ENCODE assay signal across 17 cellular contexts in the genomic region with DNA sequence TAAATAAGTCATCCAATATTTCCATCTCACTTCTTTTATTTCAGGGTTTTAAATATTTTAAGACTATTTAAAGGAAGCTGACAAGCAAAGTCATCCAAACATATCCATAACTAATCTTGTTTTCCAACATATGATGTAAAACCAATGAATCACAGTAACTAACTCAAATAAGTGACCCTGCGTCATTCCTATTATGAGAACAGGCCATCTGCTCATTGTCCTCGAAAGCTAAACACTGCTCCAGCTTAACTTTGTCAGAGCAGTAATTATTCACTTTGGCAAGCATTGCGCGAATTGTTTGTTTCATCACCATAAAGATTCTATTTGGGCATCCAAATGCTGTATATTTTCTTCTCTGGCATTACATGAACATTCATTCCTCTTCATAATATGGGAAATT.
A peak's percentile ranks its signal among the peaks of the same experiment; 100 is the strongest.
DNase-seq lines count a peak whose midpoint lies in the region; ATAC-seq and TF ChIP-seq lines count a peak whose summit lies in the region.
"Had no signal": no experiment of that assay in that cellular context is flagged by ENCODE, and none has a peak within 500 bp of the region (broad histone marks: within the 10 kb centered on the region; RNA-seq: fewer than 3 reads in every experiment).

No MANE protein-coding gene starts in this region.

- H3K9me3 Mint-ChIP-seq in glutamatergic neuron (ENCODE audit: unreplicated experiment): no peaks in the 10 kb centered on the region

- POLR2A ChIA-PET in HEK293T (lab: Yijun Ruan, JAX): no interaction called here

- H3K27ac Mint-ChIP-seq in glutamatergic neuron (ENCODE audit: unreplicated experiment): peak overlapping the region; percentile 59
- H3K27ac Mint-ChIP-seq: naive thymus-derived CD8-positive, alpha-beta T cell had no signal

- no peak overlapping the region for H3K4me3 Mint-ChIP-seq in glutamatergic neuron (ENCODE audit: unreplicated experiment)
- H3K4me3 Mint-ChIP-seq: naive thymus-derived CD8-positive, alpha-beta T cell had no signal

- H3K27me3 Mint-ChIP-seq in glutamatergic neuron (ENCODE audit: unreplicated experiment): peaks cover 6% of the 10 kb centered on the region

- CTCF ChIA-PET in HEK293T (lab: Yijun Ruan, JAX): no interaction called here

- peaks cover 7% of the 10 kb centered on the region for H3K4me1 Mint-ChIP-seq in glutamatergic neuron (ENCODE audit: low read depth, unreplicated experiment)
- H3K4me1 Mint-ChIP-seq: naive thymus-derived CD8-positive, alpha-beta T cell had no signal

- ATAC-seq in GM21723 (IDR thresholded peaks at IDR 0.05; ENCODE audit: unreplicated experiment) (no peak), HG02938 (IDR thresholded peaks at IDR 0.05; ENCODE audit: unreplicated experiment) (no peak)
- ATAC-seq: lower lobe of right lung; naive thymus-derived CD8-positive, alpha-beta T cell; sciatic nerve had no signal

- DNase-seq in A172 (ENCODE audit: low spot score): peak; percentile 6
- peak; percentile 29 for DNase-seq in NCI-H1105 (lab: John Stamatoyannopoulos, UW)
- peak; percentile 60 for DNase-seq in amniotic epithelial cell (ENCODE audit: low read depth)
- no peak for DNase-seq in glutamatergic neuron
- no peak for DNase-seq in HEK293T (ENCODE audit: extremely low spot score)
- DNase-seq in COLO829 (ENCODE audit: low spot score): no peak
- DNase-seq: activated naive CD4-positive, alpha-beta T cell; aorta; head of caudate nucleus; lower lobe of right lung; naive thymus-derived CD8-positive, alpha-beta T cell; ovary; stimulated activated CD4-positive, alpha-beta T cell treated with anti-CD3 and anti-CD28 coated beads, Interleukin-2, amount 100 ng/mL, for 24 hours; stomach had no signal

- H3K36me3 Mint-ChIP-seq in glutamatergic neuron (ENCODE audit: unreplicated experiment): peaks cover 5% of the 10 kb centered on the region
- H3K36me3 Mint-ChIP-seq: naive thymus-derived CD8-positive, alpha-beta T cell had no signal

- no peak for TF ChIP-seq CTCF in glutamatergic neuron (IDR thresholded peaks at IDR 0.05; ENCODE audit: partially characterized antibody, unreplicated experiment)

TF ChIP-seq in HEK293T, 16 proteins besides CTCF, POLR2A, EP300 and RAD21:
- TF ChIP-seq FOXK2 (IDR thresholded peaks at IDR 0.05) (no peak), BHLHE40 (IDR thresholded peaks at IDR 0.05; ENCODE audit: borderline replicate concordance) (no peak), L3MBTL2 (conservative IDR thresholded peaks at IDR 0.05) (no peak), SP1 (IDR thresholded peaks at IDR 0.05) (no peak), HDGF (IDR thresholded peaks at IDR 0.05; ENCODE audit: borderline replicate concordance) (no peak), ELF4 (IDR thresholded peaks at IDR 0.05) (no peak), SUZ12 (IDR thresholded peaks at IDR 0.05) (no peak), LEF1 (IDR thresholded peaks at IDR 0.05; ENCODE audit: borderline replicate concordance) (no peak)
- TF ChIP-seq, protein P1, sequence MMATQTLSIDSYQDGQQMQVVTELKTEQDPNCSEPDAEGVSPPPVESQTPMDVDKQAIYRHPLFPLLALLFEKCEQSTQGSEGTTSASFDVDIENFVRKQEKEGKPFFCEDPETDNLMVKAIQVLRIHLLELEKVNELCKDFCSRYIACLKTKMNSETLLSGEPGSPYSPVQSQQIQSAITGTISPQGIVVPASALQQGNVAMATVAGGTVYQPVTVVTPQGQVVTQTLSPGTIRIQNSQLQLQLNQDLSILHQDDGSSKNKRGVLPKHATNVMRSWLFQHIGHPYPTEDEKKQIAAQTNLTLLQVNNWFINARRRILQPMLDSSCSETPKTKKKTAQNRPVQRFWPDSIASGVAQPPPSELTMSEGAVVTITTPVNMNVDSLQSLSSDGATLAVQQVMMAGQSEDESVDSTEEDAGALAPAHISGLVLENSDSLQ (IDR thresholded peaks at IDR 0.05): no peak

Comparison
In these comparisons a context has a peak if more than half of its experiments do, and no peak if none do; other contexts are left out.
1. DNase-seq: peak in A172 (single experiment), NCI-H1105 (single experiment) and amniotic epithelial cell (single experiment); none in glutamatergic neuron (single experiment), HEK293T (single experiment) and COLO829 (single experiment).